8 cellular contexts compared by ENCODE assay signal in the genomic region with DNA sequence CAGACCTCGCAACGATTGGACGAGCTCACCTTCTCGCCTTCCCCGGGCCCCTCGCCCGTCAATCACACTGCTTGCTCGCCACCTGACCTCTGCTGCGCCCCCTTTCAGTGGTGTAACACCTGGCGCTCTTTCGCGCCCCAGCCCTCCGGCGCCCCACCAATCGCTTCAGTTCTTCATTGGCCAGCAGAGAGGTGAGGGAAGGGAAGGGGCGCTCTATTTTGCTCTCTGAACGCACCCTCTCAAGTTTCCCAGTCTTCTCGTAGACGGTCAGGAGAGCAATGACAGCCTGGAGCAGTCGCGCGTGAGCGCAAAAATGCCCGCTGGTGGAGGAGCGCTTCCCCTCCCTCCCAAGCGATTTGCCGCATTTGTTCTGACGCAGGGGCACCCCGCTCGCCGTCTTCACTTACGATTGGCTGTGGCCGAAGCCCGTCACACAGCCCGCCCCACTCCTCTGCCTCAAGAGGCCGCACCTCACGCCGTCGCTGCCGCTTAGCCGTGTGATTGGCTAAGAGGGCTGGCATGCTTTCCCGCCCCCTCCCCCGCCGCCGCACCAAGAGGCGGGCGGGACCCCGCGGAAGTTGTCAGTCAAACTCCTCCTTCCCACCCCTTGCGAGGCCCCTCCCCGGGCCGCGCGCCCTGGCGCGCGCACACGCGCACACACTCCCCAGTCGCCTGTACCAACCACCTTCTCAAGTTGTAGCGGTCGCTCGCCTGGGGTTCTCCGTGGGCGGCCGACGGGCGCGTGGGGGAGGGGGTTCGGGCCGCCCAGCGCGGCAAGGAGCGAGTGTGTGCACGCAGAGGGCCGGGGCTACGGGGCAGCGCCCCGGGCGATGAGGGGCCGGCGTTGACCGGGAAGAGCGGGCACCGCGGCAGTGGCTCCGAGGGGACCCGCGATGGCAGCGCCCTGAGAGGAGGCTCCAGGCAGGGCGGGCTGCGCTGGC. TPM values are rescaled to one million over a fixed set of nuclear protein-coding genes. Genes with fewer than 3 reads are reported as not detected.
DNase-seq lines count a peak whose midpoint lies in the region; ATAC-seq and TF ChIP-seq lines count a peak whose summit lies in the region.

PPP2R5A (plus strand) TSS at position 667 of the 941 bp plus-strand sequence. CDS start 701 bp downstream, outside the sequence.

- intact Hi-C loops in PC-3 (cut with micrococcal nuclease): loop anchor here (1.0 to 10.0 kb wide), 4 partner anchors 50 to 280 kb away; partner anchors contain the start of gene NENF

- TF ChIP-seq CTCF in PC-3 (conservative IDR thresholded peaks at IDR 0.05; ENCODE audit: low read depth, low read length) (peak; percentile 65), epithelial cell of proximal tubule (conservative IDR thresholded peaks at IDR 0.05; ENCODE audit: low read depth, low read length) (peak; percentile 28)

- CTCF ChIA-PET in PC-3 (lab: Charles Lee): interaction anchor here (0.6 to 1.1 kb wide), 5 partner anchors 50 to 214 kb away, joined by 3 to 19 read pairs (median 4); partner anchors contain the start of gene NENF

- peak; percentile 100 for DNase-seq in DMS153 (lab: John Stamatoyannopoulos, UW)
- peak; percentile 100 for DNase-seq in PC-3
- peak; percentile 99 for DNase-seq in activated T-cell treated with anti-CD3 and anti-CD28 coated beads, Interleukin-2, amount 50 U/mL, for 1 hour
- peak; percentile 92 for DNase-seq in epithelial cell of proximal tubule (ENCODE audit: low read depth)
- peak; percentile 91 to 97 for DNase-seq in stimulated activated CD8-positive, alpha-beta memory T cell treated with anti-CD3 and anti-CD28 coated beads, Interleukin-7, amount 100 ng/mL, for 1 hour (ENCODE audit: low read depth in 2 of 2)

- TF ChIP-seq RAD21 in Ishikawa (IDR thresholded peaks at IDR 0.05; ENCODE audit: low read depth): no peak; the same call in 1 of the 2 replicates

- H3F3A ChIP-seq in PC-3 (ENCODE audit: low read length, unreplicated experiment): no peaks in the 10 kb centered on the region

- peaks cover 41% of the 10 kb centered on the region for H3K79me2 ChIP-seq in PC-3 (ENCODE audit: low read length)

- POLR2A ChIA-PET in PC-3 (lab: Charles Lee; ENCODE audit: unreplicated experiment): interaction anchor here (0.5 to 0.7 kb wide), 4 partner anchors 33 to 323 kb away, joined by 4 to 7 read pairs (median 5); partner anchors contain the start of gene ATF3

- H3K9me2 ChIP-seq in PC-3 (replicated peaks; ENCODE audit: low read length): no peaks in the 10 kb centered on the region

- H3K9ac ChIP-seq in PC-3 (ENCODE audit: low read length) (peak within 1 kb of the TSS; percentile 61), mucosa of rectum (ENCODE audit: low read depth in 1 of 2, low read length in 2 of 2) (peak within 1 kb of the TSS; percentile 98 to 99)

- no peaks in the 10 kb centered on the region for H3K36me3 ChIP-seq in PC-3 (ENCODE audit: low read depth, low read length)
- no peaks in the 10 kb centered on the region for H3K36me3 ChIP-seq in mucosa of rectum (ENCODE audit: control insufficient read depth in 2 of 2, insufficient read depth in 2 of 2, low read length in 2 of 2)

- H3K4me1 ChIP-seq in PC-3 (ENCODE audit: insufficient read depth, low read length) (peaks cover 29% of the 10 kb centered on the region), mucosa of rectum (ENCODE audit: control insufficient read depth in 2 of 2, insufficient read depth in 2 of 2, low read length in 2 of 2) (peaks cover 20 to 25% of the 10 kb centered on the region in 2 donors)

- H3K4me3 ChIP-seq in PC-3 (ENCODE audit: low read length) (peak within 1 kb of the TSS; percentile 79), epithelial cell of proximal tubule (ENCODE audit: low read depth, low read length) (peak within 1 kb of the TSS; percentile 90), mucosa of rectum (ENCODE audit: low read length in 2 of 2) (peak within 1 kb of the TSS; percentile 97 to 100)

- no peak for TF ChIP-seq EP300 in Ishikawa (IDR thresholded peaks at IDR 0.05; ENCODE audit: borderline replicate concordance)

- H3K27ac ChIP-seq in PC-3 (ENCODE audit: low read length) (peak within 1 kb of the TSS; percentile 68), mucosa of rectum (ENCODE audit: low read depth in 2 of 2, low read length in 2 of 2) (peak within 1 kb of the TSS; percentile 99)

- BruUV-seq in PC-3 (replicated peaks; lab: Mats Ljungman, UMichigan): no TSS peak

- H2AFZ ChIP-seq in PC-3 (ENCODE audit: low read length): peak within 1 kb of the TSS; percentile 90

- ATAC-seq in GM21529 (IDR thresholded peaks at IDR 0.05; ENCODE audit: unreplicated experiment) (peak; percentile 92), PC-3 (peak; percentile 89)

- H3K4me2 ChIP-seq in PC-3 (ENCODE audit: low read length): peak within 1 kb of the TSS; percentile 89

- H3K9me3 ChIP-seq in PC-3 (ENCODE audit: low read length) (no peaks in the 10 kb centered on the region), mucosa of rectum (ENCODE audit: control insufficient read depth in 2 of 2, low read length in 2 of 2) (no peaks in the 10 kb centered on the region)

- H3K27me3 ChIP-seq in PC-3 (ENCODE audit: low read length) (no peaks in the 10 kb centered on the region), mucosa of rectum (ENCODE audit: control insufficient read depth in 2 of 2, insufficient read depth in 2 of 2, low read length in 2 of 2) (no peaks in the 10 kb centered on the region)

- 0 out of 2 replicates have a peak, but pooled peaks cover 8% of the 10 kb centered on the region for H4K20me1 ChIP-seq in PC-3 (ENCODE audit: low read length)

TF ChIP-seq in Ishikawa, 13 proteins besides CTCF, POLR2A, EP300 and RAD21:
- TF ChIP-seq YY1 (IDR thresholded peaks at IDR 0.05; ENCODE audit: low read depth): peak; percentile 53
- peak; percentile 68; the same call in 1 of the 2 replicates for TF ChIP-seq CREB1 (IDR thresholded peaks at IDR 0.05; ENCODE audit: low read depth)
- TF ChIP-seq, protein P1, sequence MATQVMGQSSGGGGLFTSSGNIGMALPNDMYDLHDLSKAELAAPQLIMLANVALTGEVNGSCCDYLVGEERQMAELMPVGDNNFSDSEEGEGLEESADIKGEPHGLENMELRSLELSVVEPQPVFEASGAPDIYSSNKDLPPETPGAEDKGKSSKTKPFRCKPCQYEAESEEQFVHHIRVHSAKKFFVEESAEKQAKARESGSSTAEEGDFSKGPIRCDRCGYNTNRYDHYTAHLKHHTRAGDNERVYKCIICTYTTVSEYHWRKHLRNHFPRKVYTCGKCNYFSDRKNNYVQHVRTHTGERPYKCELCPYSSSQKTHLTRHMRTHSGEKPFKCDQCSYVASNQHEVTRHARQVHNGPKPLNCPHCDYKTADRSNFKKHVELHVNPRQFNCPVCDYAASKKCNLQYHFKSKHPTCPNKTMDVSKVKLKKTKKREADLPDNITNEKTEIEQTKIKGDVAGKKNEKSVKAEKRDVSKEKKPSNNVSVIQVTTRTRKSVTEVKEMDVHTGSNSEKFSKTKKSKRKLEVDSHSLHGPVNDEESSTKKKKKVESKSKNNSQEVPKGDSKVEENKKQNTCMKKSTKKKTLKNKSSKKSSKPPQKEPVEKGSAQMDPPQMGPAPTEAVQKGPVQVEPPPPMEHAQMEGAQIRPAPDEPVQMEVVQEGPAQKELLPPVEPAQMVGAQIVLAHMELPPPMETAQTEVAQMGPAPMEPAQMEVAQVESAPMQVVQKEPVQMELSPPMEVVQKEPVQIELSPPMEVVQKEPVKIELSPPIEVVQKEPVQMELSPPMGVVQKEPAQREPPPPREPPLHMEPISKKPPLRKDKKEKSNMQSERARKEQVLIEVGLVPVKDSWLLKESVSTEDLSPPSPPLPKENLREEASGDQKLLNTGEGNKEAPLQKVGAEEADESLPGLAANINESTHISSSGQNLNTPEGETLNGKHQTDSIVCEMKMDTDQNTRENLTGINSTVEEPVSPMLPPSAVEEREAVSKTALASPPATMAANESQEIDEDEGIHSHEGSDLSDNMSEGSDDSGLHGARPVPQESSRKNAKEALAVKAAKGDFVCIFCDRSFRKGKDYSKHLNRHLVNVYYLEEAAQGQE (IDR thresholded peaks at IDR 0.05; ENCODE audit: low read depth): no peak
- peak; percentile 1; the same call in 1 of the 2 replicates for TF ChIP-seq TEAD4 (IDR thresholded peaks at IDR 0.05)
- TF ChIP-seq TAF1 (IDR thresholded peaks at IDR 0.05; ENCODE audit: low read depth): peak; percentile 66
- no peak; the same call in 1 of the 2 replicates for TF ChIP-seq NFIC (IDR thresholded peaks at IDR 0.05)
- TF ChIP-seq ZBTB7A (IDR thresholded peaks at IDR 0.05; ENCODE audit: low read depth): 0 out of 2 replicates have a peak, but pooled peaks have one; percentile 10
- TF ChIP-seq, protein P2, sequence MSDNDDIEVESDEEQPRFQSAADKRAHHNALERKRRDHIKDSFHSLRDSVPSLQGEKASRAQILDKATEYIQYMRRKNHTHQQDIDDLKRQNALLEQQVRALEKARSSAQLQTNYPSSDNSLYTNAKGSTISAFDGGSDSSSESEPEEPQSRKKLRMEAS (IDR thresholded peaks at IDR 0.05): peak; percentile 52
- TF ChIP-seq USF1 (IDR thresholded peaks at IDR 0.05): peak; percentile 84
- no peak for TF ChIP-seq FOXM1 (IDR thresholded peaks at IDR 0.05; ENCODE audit: borderline replicate concordance, low read depth)
- TF ChIP-seq TCF12 (IDR thresholded peaks at IDR 0.05; ENCODE audit: low read depth): peak; percentile 78
- peak; percentile 95 for TF ChIP-seq EGR1 (IDR thresholded peaks at IDR 0.05)
- TF ChIP-seq CEBPB (IDR thresholded peaks at IDR 0.05): no peak

RNA-seq across cellular contexts. Expression of gene PPP2R5A, which starts in this region (rescaled TPM):
- total RNA-seq in PC-3 (2014; rRNA removed) (44.0 and 64.7 TPM in 2 replicates), epithelial cell of proximal tubule (31.1 and 31.2 TPM in 2 replicates)

Comparison
In these comparisons a context has a peak if more than half of its experiments do, and no peak if none do; other contexts are left out.
1. Peak in every context shown above with its lines: DNase-seq, ATAC-seq, H3K4me3 ChIP-seq and H3K27ac ChIP-seq.